In the genomic region with DNA sequence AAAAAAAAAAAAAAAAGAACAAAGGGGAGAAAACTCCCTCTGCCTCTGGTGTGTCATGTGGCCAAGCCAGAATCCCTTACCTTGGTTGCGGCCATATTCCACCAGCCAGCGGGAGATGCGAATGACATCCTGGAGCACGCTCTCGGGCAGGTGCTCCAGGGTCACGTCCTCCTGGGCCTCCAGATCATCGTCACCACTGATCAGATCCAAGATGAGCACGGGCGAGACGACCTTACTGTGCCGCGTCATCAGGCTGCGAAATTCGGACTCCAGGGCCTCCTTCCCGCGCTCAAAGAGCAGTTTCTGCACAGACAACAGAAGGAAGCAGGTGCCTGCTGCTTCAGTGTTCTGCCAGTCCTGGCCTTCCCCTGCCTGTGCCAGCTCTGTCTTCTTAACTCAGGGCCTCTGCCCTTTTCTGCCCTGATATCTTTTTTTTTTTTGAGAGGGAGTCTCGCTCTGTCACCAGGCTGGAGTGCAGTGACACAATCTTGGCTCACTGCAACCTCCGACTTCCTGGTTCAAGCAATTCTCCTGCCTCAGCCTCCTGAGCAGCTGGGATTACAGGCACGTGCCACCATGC, we compare ENCODE assay signal across 2 cellular contexts.
TF ChIP-seq lines count a peak whose summit lies in the region.

No MANE protein-coding gene starts in this region.

TF ChIP-seq in IMR-90, 13 proteins besides CTCF, POLR2A, EP300 and RAD21:
- TF ChIP-seq SMC3 (IDR thresholded peaks at IDR 0.05; ENCODE audit: low read depth, low read length) (no peak), MAFK (IDR thresholded peaks at IDR 0.05; ENCODE audit: low read depth, low read length) (no peak), MXI1 (IDR thresholded peaks at IDR 0.05; ENCODE audit: borderline replicate concordance, low read depth, low read length) (no peak), NFE2L2 (IDR thresholded peaks at IDR 0.05; ENCODE audit: low read depth, low read length) (no peak), RCOR1 (IDR thresholded peaks at IDR 0.05; ENCODE audit: insufficient replicate concordance, low read length) (no peak), RFX5 (IDR thresholded peaks at IDR 0.05; ENCODE audit: low read depth, low read length) (no peak), CHD1 (IDR thresholded peaks at IDR 0.05; ENCODE audit: low read depth, low read length) (no peak), BHLHE40 (IDR thresholded peaks at IDR 0.05; ENCODE audit: low read depth, low read length) (no peak), FOS (IDR thresholded peaks at IDR 0.05; ENCODE audit: low read depth, low read length) (no peak), MAZ (IDR thresholded peaks at IDR 0.05; ENCODE audit: borderline replicate concordance, low read depth, low read length) (no peak), CEBPB (IDR thresholded peaks at IDR 0.05; ENCODE audit: low read depth, low read length) (no peak)
- TF ChIP-seq, protein P1, sequence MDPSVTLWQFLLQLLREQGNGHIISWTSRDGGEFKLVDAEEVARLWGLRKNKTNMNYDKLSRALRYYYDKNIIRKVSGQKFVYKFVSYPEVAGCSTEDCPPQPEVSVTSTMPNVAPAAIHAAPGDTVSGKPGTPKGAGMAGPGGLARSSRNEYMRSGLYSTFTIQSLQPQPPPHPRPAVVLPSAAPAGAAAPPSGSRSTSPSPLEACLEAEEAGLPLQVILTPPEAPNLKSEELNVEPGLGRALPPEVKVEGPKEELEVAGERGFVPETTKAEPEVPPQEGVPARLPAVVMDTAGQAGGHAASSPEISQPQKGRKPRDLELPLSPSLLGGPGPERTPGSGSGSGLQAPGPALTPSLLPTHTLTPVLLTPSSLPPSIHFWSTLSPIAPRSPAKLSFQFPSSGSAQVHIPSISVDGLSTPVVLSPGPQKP (IDR thresholded peaks at IDR 0.05; ENCODE audit: borderline replicate concordance, low read depth, low read length) = no peak
- TF ChIP-seq, protein P2, sequence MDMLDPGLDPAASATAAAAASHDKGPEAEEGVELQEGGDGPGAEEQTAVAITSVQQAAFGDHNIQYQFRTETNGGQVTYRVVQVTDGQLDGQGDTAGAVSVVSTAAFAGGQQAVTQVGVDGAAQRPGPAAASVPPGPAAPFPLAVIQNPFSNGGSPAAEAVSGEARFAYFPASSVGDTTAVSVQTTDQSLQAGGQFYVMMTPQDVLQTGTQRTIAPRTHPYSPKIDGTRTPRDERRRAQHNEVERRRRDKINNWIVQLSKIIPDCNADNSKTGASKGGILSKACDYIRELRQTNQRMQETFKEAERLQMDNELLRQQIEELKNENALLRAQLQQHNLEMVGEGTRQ (IDR thresholded peaks at IDR 0.05; ENCODE audit: low read depth, low read length) = no peak

TF ChIP-seq in WTC11, 78 proteins besides CTCF, POLR2A, EP300 and RAD21:
- TF ChIP-seq ZNF671 (CRISPR knock-in tag; IDR thresholded peaks at IDR 0.05) (no peak), GABPB1 (CRISPR knock-in tag; IDR thresholded peaks at IDR 0.05) (no peak), ZBTB21 (CRISPR knock-in tag; IDR thresholded peaks at IDR 0.05; ENCODE audit: borderline replicate concordance) (no peak), TCF7 (CRISPR knock-in tag; IDR thresholded peaks at IDR 0.05; ENCODE audit: low read depth) (no peak), ZNF396 (CRISPR knock-in tag; IDR thresholded peaks at IDR 0.05; ENCODE audit: borderline replicate concordance) (no peak), CREM (CRISPR knock-in tag; IDR thresholded peaks at IDR 0.05) (no peak), TP53 (CRISPR knock-in tag; IDR thresholded peaks at IDR 0.05) (no peak), GRHL2 (CRISPR knock-in tag; IDR thresholded peaks at IDR 0.05; ENCODE audit: insufficient replicate concordance, severe bottlenecking) (no peak), E2F5 (CRISPR knock-in tag; IDR thresholded peaks at IDR 0.05) (no peak), FOXJ3 (CRISPR knock-in tag; IDR thresholded peaks at IDR 0.05; ENCODE audit: borderline replicate concordance) (no peak), JUN (CRISPR knock-in tag; IDR thresholded peaks at IDR 0.05) (no peak), RORB (CRISPR knock-in tag; IDR thresholded peaks at IDR 0.05) (no peak), HMGA2 (CRISPR knock-in tag; IDR thresholded peaks at IDR 0.05) (no peak), MYBL2 (CRISPR knock-in tag; IDR thresholded peaks at IDR 0.05) (no peak)
- TF ChIP-seq, protein P3, sequence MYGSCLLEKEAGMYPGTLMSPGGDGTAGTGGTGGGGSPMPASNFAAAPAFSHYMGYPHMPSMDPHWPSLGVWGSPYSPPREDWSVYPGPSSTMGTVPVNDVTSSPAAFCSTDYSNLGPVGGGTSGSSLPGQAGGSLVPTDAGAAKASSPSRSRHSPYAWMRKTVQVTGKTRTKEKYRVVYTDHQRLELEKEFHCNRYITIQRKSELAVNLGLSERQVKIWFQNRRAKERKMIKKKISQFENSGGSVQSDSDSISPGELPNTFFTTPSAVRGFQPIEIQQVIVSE (CRISPR knock-in tag; IDR thresholded peaks at IDR 0.05; ENCODE audit: borderline replicate concordance) = no peak
- TF ChIP-seq, protein P4, sequence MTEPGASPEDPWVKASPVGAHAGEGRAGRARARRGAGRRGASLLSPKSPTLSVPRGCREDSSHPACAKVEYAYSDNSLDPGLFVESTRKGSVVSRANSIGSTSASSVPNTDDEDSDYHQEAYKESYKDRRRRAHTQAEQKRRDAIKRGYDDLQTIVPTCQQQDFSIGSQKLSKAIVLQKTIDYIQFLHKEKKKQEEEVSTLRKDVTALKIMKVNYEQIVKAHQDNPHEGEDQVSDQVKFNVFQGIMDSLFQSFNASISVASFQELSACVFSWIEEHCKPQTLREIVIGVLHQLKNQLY (CRISPR knock-in tag; IDR thresholded peaks at IDR 0.05) = no peak
- TF ChIP-seq, protein P5, sequence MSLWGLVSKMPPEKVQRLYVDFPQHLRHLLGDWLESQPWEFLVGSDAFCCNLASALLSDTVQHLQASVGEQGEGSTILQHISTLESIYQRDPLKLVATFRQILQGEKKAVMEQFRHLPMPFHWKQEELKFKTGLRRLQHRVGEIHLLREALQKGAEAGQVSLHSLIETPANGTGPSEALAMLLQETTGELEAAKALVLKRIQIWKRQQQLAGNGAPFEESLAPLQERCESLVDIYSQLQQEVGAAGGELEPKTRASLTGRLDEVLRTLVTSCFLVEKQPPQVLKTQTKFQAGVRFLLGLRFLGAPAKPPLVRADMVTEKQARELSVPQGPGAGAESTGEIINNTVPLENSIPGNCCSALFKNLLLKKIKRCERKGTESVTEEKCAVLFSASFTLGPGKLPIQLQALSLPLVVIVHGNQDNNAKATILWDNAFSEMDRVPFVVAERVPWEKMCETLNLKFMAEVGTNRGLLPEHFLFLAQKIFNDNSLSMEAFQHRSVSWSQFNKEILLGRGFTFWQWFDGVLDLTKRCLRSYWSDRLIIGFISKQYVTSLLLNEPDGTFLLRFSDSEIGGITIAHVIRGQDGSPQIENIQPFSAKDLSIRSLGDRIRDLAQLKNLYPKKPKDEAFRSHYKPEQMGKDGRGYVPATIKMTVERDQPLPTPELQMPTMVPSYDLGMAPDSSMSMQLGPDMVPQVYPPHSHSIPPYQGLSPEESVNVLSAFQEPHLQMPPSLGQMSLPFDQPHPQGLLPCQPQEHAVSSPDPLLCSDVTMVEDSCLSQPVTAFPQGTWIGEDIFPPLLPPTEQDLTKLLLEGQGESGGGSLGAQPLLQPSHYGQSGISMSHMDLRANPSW (CRISPR knock-in tag; conservative IDR thresholded peaks at IDR 0.05; ENCODE audit: low read depth) = no peak
- TF ChIP-seq, protein P6, sequence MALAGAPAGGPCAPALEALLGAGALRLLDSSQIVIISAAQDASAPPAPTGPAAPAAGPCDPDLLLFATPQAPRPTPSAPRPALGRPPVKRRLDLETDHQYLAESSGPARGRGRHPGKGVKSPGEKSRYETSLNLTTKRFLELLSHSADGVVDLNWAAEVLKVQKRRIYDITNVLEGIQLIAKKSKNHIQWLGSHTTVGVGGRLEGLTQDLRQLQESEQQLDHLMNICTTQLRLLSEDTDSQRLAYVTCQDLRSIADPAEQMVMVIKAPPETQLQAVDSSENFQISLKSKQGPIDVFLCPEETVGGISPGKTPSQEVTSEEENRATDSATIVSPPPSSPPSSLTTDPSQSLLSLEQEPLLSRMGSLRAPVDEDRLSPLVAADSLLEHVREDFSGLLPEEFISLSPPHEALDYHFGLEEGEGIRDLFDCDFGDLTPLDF (CRISPR knock-in tag; IDR thresholded peaks at IDR 0.05) = no peak
TF ChIP-seq in WTC11: peak in this region for 0.
